In the genomic region with DNA sequence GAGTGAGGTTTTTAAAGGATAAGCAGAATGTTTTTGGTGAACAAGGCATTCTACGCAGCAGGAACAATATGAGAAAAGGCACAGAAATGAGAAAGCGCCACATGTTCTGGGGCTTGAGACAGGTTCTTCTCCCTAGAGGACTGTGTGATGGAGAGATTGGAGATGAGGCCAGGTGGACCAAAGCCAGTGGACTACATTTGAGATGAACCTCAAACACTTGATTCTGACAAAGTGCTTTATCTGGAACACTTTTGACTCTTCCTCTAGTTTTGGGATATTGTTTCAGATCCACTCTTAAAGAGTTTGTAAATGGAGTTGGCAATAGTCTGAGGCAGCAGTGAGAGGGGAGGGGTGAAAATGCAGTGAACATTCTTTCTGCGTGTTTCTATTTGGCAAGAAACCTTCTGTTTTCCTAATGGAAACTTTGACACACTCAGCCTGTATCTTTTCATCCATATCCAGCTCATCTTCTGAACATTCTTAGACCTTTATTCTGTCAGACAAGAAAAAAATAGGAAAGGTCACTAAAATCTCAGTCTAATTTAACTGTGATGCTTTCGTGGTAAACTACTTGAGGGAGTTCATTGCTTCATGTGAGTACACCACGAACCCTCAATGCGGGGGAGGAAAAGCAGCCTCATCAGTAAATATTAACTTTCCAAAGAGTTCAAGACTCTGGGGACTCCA, we compare ENCODE assay signal across 14 cellular contexts. TPM values are rescaled to one million over a fixed set of nuclear protein-coding genes. Genes with fewer than 3 reads are reported as not detected.
DNase-seq lines count a peak whose midpoint lies in the region; ATAC-seq and TF ChIP-seq lines count a peak whose summit lies in the region.
"Had no signal": no experiment of that assay in that cellular context is flagged by ENCODE, and none has a peak within 500 bp of the region (broad histone marks: within the 10 kb centered on the region; RNA-seq: fewer than 3 reads in every experiment).

No MANE protein-coding gene starts in this region.

- no peaks in the 10 kb centered on the region for H3K36me3 Mint-ChIP-seq in CD8-positive, alpha-beta T cell
- H3K36me3 Mint-ChIP-seq: IgD-negative memory B cell had no signal

- ATAC-seq in body of pancreas: peak; percentile 49
- ATAC-seq in heart left ventricle: peak; percentile 71 to 82 (median 74)
- ATAC-seq in aorta (ENCODE audit: low FRiP score): peak; percentile 77
- no peak for ATAC-seq in GM21529 (IDR thresholded peaks at IDR 0.05; ENCODE audit: unreplicated experiment)
- no peak for ATAC-seq in CD8-positive, alpha-beta T cell

- peak in 3 of 4 donors; percentile 20 to 39 (median 31) for DNase-seq in body of pancreas
- peak in 4 of 5 donors; percentile 29 to 41 (median 34) for DNase-seq in heart left ventricle
- DNase-seq in prostate gland (ENCODE audit: low spot score): no peak
- peak in 1 of 2 donors; percentile 49 for DNase-seq in aorta
- no peak for DNase-seq in CD8-positive, alpha-beta T cell
- DNase-seq in SIG-M5 (lab: John Stamatoyannopoulos, UW): no peak
- DNase-seq: activated CD4-positive, alpha-beta T cell treated with anti-CD3 and anti-CD28 coated beads for 1 hour; cerebellar nuclear complex; NCI-H187 treated with DMSO at 0.1 percent for 48 hours; stimulated activated CD8-positive, alpha-beta memory T cell treated with anti-CD3 and anti-CD28 coated beads, Interleukin-4, amount 100 ng/mL, for 48 hours had no signal

- H3K4me1 Mint-ChIP-seq in CD8-positive, alpha-beta T cell (ENCODE audit: low read depth): no peaks in the 10 kb centered on the region
- H3K4me1 Mint-ChIP-seq: IgD-negative memory B cell had no signal

- H3K27ac ChIP-seq in body of pancreas (peak overlapping the region in 1 of 4 donors; percentile 10), heart left ventricle (peak overlapping the region; percentile 4 to 79 (median 64)), prostate gland (peak overlapping the region; percentile 44 to 58), aorta (ENCODE audit: low read depth in 1 of 2, low read length in 2 of 2) (no peak overlapping the region)
- H3K27ac ChIP-seq in CD8-positive, alpha-beta T cell (ENCODE audit: low read depth, low read length): no peak overlapping the region
- H3K27ac ChIP-seq: SK-N-MC had no signal

- 61 to 69% methylated on average over 6 of the region's 6 CpGs for WGBS in body of pancreas, 2 donors
- WGBS in heart left ventricle, 4 donors: 56 to 65% (median 62%) methylated on average over 6 of the region's 6 CpGs
- 50% methylated on average over 6 of the region's 6 CpGs for WGBS in prostate gland
- 20 to 26% methylated on average over 6 of the region's 6 CpGs for WGBS in aorta, 2 donors

- TF ChIP-seq POLR2A in body of pancreas (IDR thresholded peaks at IDR 0.05): no peak
- TF ChIP-seq POLR2A in heart left ventricle (IDR thresholded peaks at IDR 0.05): no peak
- TF ChIP-seq POLR2A in prostate gland (IDR thresholded peaks at IDR 0.05): no peak

- POLR2A ChIA-PET in CD8-positive, alpha-beta T cell (lab: Charles Lee): interaction anchor here (0.7 kb wide), 1 partner anchor 52 kb away, joined by 3 read pairs; no protein-coding TSS in a partner anchor

- H3K27me3 Mint-ChIP-seq in CD8-positive, alpha-beta T cell (ENCODE audit: low read depth): peaks cover 2% of the 10 kb centered on the region

- H3K4me3 ChIP-seq in body of pancreas: no peak overlapping the region
- H3K4me3 ChIP-seq in heart left ventricle: no peak overlapping the region
- no peak overlapping the region for H3K4me3 ChIP-seq in prostate gland
- H3K4me3 ChIP-seq in aorta (ENCODE audit: low read length in 2 of 2): no peak overlapping the region
- no peak overlapping the region for H3K4me3 ChIP-seq in CD8-positive, alpha-beta T cell (ENCODE audit: low read depth, low read length)
- H3K4me3 ChIP-seq: SK-N-MC had no signal

- H3K27me3 ChIP-seq in body of pancreas (no peaks in the 10 kb centered on the region), heart left ventricle (no peaks in the 10 kb centered on the region), prostate gland (replicated peaks; ENCODE audit: insufficient read depth) (no peaks in the 10 kb centered on the region), aorta (ENCODE audit: control insufficient read depth in 1 of 2, insufficient read depth in 2 of 2, low read length in 1 of 2) (no peaks in the 10 kb centered on the region)
- no peaks in the 10 kb centered on the region for H3K27me3 ChIP-seq in CD8-positive, alpha-beta T cell (ENCODE audit: insufficient read depth, low read length)

- H3K4me1 ChIP-seq in body of pancreas: peaks cover 13% of the 10 kb centered on the region
- peaks cover 0 to 25% (median 3%) of the 10 kb centered on the region in 12 donors for H3K4me1 ChIP-seq in heart left ventricle
- no peaks in the 10 kb centered on the region for H3K4me1 ChIP-seq in prostate gland (replicated peaks)
- peaks cover 4 to 8% of the 10 kb centered on the region in 2 donors for H3K4me1 ChIP-seq in aorta (ENCODE audit: control insufficient read depth in 1 of 2, insufficient read depth in 2 of 2, low read length in 2 of 2)
- H3K4me1 ChIP-seq in CD8-positive, alpha-beta T cell (ENCODE audit: insufficient read depth, low read length): no peaks in the 10 kb centered on the region

- no peaks in the 10 kb centered on the region for H3K9me3 Mint-ChIP-seq in CD8-positive, alpha-beta T cell
- H3K9me3 Mint-ChIP-seq: activated T-helper 1 cell treated with anti-CD3 and anti-CD28 coated beads, Interleukin-12 subunit alpha, Interleukin-12 subunit beta, Interleukin-2, Interleukin-4 antibody, amounts not matched to agents 30 ng/mL and 10 ng/mL and 1 ng/mL, durations not matched to agents 14 hours and 24 hours and 36 hours had no signal

- H3K4me3 Mint-ChIP-seq in CD8-positive, alpha-beta T cell: no peak overlapping the region
- H3K4me3 Mint-ChIP-seq: activated T-helper 1 cell treated with anti-CD3 and anti-CD28 coated beads, Interleukin-12 subunit alpha, Interleukin-12 subunit beta, Interleukin-2, Interleukin-4 antibody, amounts not matched to agents 30 ng/mL and 10 ng/mL and 1 ng/mL, durations not matched to agents 14 hours and 24 hours and 36 hours; IgD-negative memory B cell had no signal

- intact Hi-C loops in body of pancreas (cut with DNase I): no loop called here
- intact Hi-C loops in heart left ventricle (cut with DNase I): loop anchor here in 1 of 10 donors (5.0 kb wide), 1 partner anchor 110 kb away; the partner anchor contains the start of gene ABCC9
- intact Hi-C loops in prostate gland (cut with DNase I): loop anchor here (2.0 kb wide), 1 partner anchor 55 kb away; no protein-coding TSS in a partner anchor
- intact Hi-C loops in aorta (cut with DNase I): no loop called here
- intact Hi-C loops in CD8-positive, alpha-beta T cell (cut with DNase I, micrococcal nuclease): no loop called here

- H3K9me3 ChIP-seq in body of pancreas: no peaks in the 10 kb centered on the region
- no peaks in the 10 kb centered on the region for H3K9me3 ChIP-seq in heart left ventricle
- H3K9me3 ChIP-seq in prostate gland: no peaks in the 10 kb centered on the region
- H3K9me3 ChIP-seq in aorta (ENCODE audit: control insufficient read depth, low read length): no peaks in the 10 kb centered on the region
- H3K9me3 ChIP-seq in CD8-positive, alpha-beta T cell (ENCODE audit: low read length): no peaks in the 10 kb centered on the region

- H3K36me3 ChIP-seq in body of pancreas (replicated peaks in 1 of 2; ENCODE audit: insufficient read depth in 1 of 2, low read depth in 2 of 2) (no peaks in the 10 kb centered on the region), heart left ventricle (peaks cover 0 to 64% (median 8%) of the 10 kb centered on the region in 9 donors), prostate gland (no peaks in the 10 kb centered on the region), aorta (ENCODE audit: control insufficient read depth in 1 of 2, insufficient read depth in 2 of 2, low read length in 1 of 2) (no peaks in the 10 kb centered on the region)
- no peaks in the 10 kb centered on the region for H3K36me3 ChIP-seq in CD8-positive, alpha-beta T cell (ENCODE audit: insufficient read depth, low read length)

- CTCF ChIA-PET in CD8-positive, alpha-beta T cell (lab: Charles Lee): no interaction called here

- no peak overlapping the region for H3K27ac Mint-ChIP-seq in CD8-positive, alpha-beta T cell
- H3K27ac Mint-ChIP-seq: activated T-helper 1 cell treated with anti-CD3 and anti-CD28 coated beads, Interleukin-12 subunit alpha, Interleukin-12 subunit beta, Interleukin-2, Interleukin-4 antibody, amounts not matched to agents 30 ng/mL and 10 ng/mL and 1 ng/mL, durations not matched to agents 14 hours and 24 hours and 36 hours; IgD-negative memory B cell had no signal

- no peak for TF ChIP-seq CTCF in body of pancreas (IDR thresholded peaks at IDR 0.05)
- no peak for TF ChIP-seq CTCF in heart left ventricle (IDR thresholded peaks at IDR 0.05)
- no peak for TF ChIP-seq CTCF in prostate gland (IDR thresholded peaks at IDR 0.05)
- TF ChIP-seq CTCF in CD8-positive, alpha-beta T cell (IDR thresholded peaks at IDR 0.05): no peak

RNA-seq across cellular contexts. Expression of gene KCNJ8, which starts 57.3 kb away (rescaled TPM):
- total RNA-seq in body of pancreas: 10 to 100 TPM; 15.2 to 26.2 TPM
- total RNA-seq in heart left ventricle: 100 to 1,000 TPM in 1 of 9 donors, 10 to 100 TPM in 8; 42.7 to 147 (median 56.5) TPM
- 10 to 100 TPM; 17.0 to 89.6 TPM for polyA plus RNA-seq in heart left ventricle
- total RNA-seq in prostate gland: 10 to 100 TPM in 1 of 2 donors, 1 to 10 TPM in 1; 9.2 to 10.3 TPM
- 10 to 100 TPM; 17.2 to 27.2 TPM for total RNA-seq in aorta
- 1 to 10 TPM; 4.0 to 4.6 TPM for polyA plus RNA-seq in aorta
- total RNA-seq in CD8-positive, alpha-beta T cell: not detected
- total RNA-seq: activated T-helper 1 cell treated with anti-CD3 and anti-CD28 coated beads, Interleukin-12 subunit alpha, Interleukin-12 subunit beta, Interleukin-2, Interleukin-4 antibody, amounts not matched to agents 30 ng/mL and 10 ng/mL and 1 ng/mL, durations not matched to agents 14 hours and 24 hours and 36 hours had no signal
- polyA plus RNA-seq: IgD-negative memory B cell had no signal

Comparison
In these comparisons a context has a peak if more than half of its experiments do, and no peak if none do; other contexts are left out.
1. ATAC-seq: peak in body of pancreas (single experiment), heart left ventricle (4 of 4) and aorta (single experiment); none in GM21529 (single experiment) and CD8-positive, alpha-beta T cell (single experiment).
2. DNase-seq: peak in body of pancreas (3 of 4) and heart left ventricle (4 of 5); none in prostate gland (single experiment), CD8-positive, alpha-beta T cell (0 of 7) and SIG-M5 (single experiment).
3. H3K27ac ChIP-seq: peak in heart left ventricle (12 of 12) and prostate gland (2 of 2); none in aorta (0 of 2) and CD8-positive, alpha-beta T cell (single experiment).
4. RNA of gene KCNJ8, which starts 57.3 kb away (total RNA-seq): 42.7 to 147 TPM in heart left ventricle, 17.2 to 27.2 TPM in aorta, 15.2 to 26.2 TPM in body of pancreas and 9.2 to 10.3 TPM in prostate gland; not detected in CD8-positive, alpha-beta T cell; every median in the first group is over 10 times any median in the second.